In genomic region chr9:95732803-95733686, GRCh38 we compare ENCODE assay signal across 17 cellular contexts.
"Had no signal": no experiment of that assay in that cellular context is flagged by ENCODE, and none has a peak within 500 bp of the region (broad histone marks: within the 10 kb centered on the region; RNA-seq: fewer than 3 reads in every experiment).

No MANE protein-coding gene starts in this region.

- H3K4me1 ChIP-seq: foreskin keratinocyte, prostate gland had no signal

- H3K4me3 Mint-ChIP-seq: activated CD8-positive, alpha-beta T cell treated with anti-CD3 and anti-CD28 coated beads for 36 hours; activated T-cell treated with anti-CD3 and anti-CD28 coated beads, Interleukin-2, amount 50 U/mL, for 4 hours; immature natural killer cell; nephron had no signal

- H3K4me1 Mint-ChIP-seq: immature natural killer cell had no signal

- H3K27ac Mint-ChIP-seq: activated CD8-positive, alpha-beta T cell treated with anti-CD3 and anti-CD28 coated beads for 36 hours; immature natural killer cell had no signal

- H3K27me3 ChIP-seq: foreskin keratinocyte had no signal

- H3K9me3 Mint-ChIP-seq: activated T-cell treated with anti-CD3 and anti-CD28 coated beads, Interleukin-2, amount 50 U/mL, for 4 hours; immature natural killer cell had no signal

- DNase-seq: activated CD4-positive, alpha-beta T cell treated with anti-CD3 and anti-CD28 coated beads for 48 hours; activated CD8-positive, alpha-beta T cell treated with anti-CD3 and anti-CD28 coated beads for 36 hours; activated effector memory CD4-positive, alpha-beta T cell treated with Interleukin-2 at 50 U/mL for 16 hours; activated naive CD4-positive, alpha-beta T cell treated with anti-CD3 and anti-CD28 coated beads, Interleukin-2, amount 50 U/mL, for 16 hours; activated T-cell treated with anti-CD3 and anti-CD28 coated beads, Interleukin-2, amount 50 U/mL, for 4 hours; esophagus squamous epithelium; foreskin keratinocyte; head of caudate nucleus; immature natural killer cell; mammary epithelial cell; nucleus accumbens; right cardiac atrium; SIG-M5; stimulated activated CD4-positive, alpha-beta T cell treated with anti-CD3 and anti-CD28 coated beads, Interleukin-2, amount 100 ng/mL, for 24 hours; T-helper 2 cell had no signal

- H3K36me3 ChIP-seq: esophagus squamous epithelium, prostate gland had no signal

- H3K9me3 ChIP-seq: esophagus squamous epithelium, prostate gland had no signal

- H3K4me3 ChIP-seq: esophagus squamous epithelium, prostate gland had no signal

- ATAC-seq: activated CD8-positive, alpha-beta T cell treated with anti-CD3 and anti-CD28 coated beads for 36 hours; activated T-cell treated with anti-CD3 and anti-CD28 coated beads, Interleukin-2, amount 50 U/mL, for 4 hours; foreskin keratinocyte; right cardiac atrium had no signal

- H3K27ac ChIP-seq: foreskin keratinocyte, prostate gland had no signal
